In genomic region chr1:91011726-91012125, GRCh38 we compare ENCODE assay signal across 13 cellular contexts. TPM values are rescaled to one million over a fixed set of nuclear protein-coding genes. Genes with fewer than 3 reads are reported as not detected.
DNase-seq lines count a peak whose midpoint lies in the region; ATAC-seq, FAIRE-seq and TF ChIP-seq lines count a peak whose summit lies in the region.
"Had no signal": no experiment of that assay in that cellular context is flagged by ENCODE, and none has a peak within 500 bp of the region (broad histone marks: within the 10 kb centered on the region; RNA-seq: fewer than 3 reads in every experiment).

No MANE protein-coding gene starts in this region.

- no peak overlapping the region for H2AFZ ChIP-seq in astrocyte (ENCODE audit: low read depth, low read length)

- peak; percentile 78 to 93 (median 85) for ATAC-seq in heart left ventricle
- peak; percentile 72 to 75 for ATAC-seq in right cardiac atrium
- peak; percentile 50 for ATAC-seq in upper lobe of right lung
- no peak for ATAC-seq in GM18870 (IDR thresholded peaks at IDR 0.05; ENCODE audit: unreplicated experiment)
- ATAC-seq in GM19328 (IDR thresholded peaks at IDR 0.05; ENCODE audit: unreplicated experiment): no peak
- no peak for ATAC-seq in HG02588 (IDR thresholded peaks at IDR 0.05; ENCODE audit: unreplicated experiment)

- H3K4me1 ChIP-seq in heart left ventricle: peaks cover 7 to 77% (median 43%) of the 10 kb centered on the region in 12 donors
- peaks cover 80% of the 10 kb centered on the region for H3K4me1 ChIP-seq in left ventricle myocardium inferior
- no peaks in the 10 kb centered on the region for H3K4me1 ChIP-seq in astrocyte (ENCODE audit: insufficient read depth, low read length)
- peaks cover 2% of the 10 kb centered on the region for H3K4me1 ChIP-seq in right cardiac atrium (ENCODE audit: control insufficient read depth, insufficient read depth, low read length)
- H3K4me1 ChIP-seq in upper lobe of right lung: peaks cover 40% of the 10 kb centered on the region

- peaks cover 32% of the 10 kb centered on the region for H3K4me1 Mint-ChIP-seq in astrocyte (ENCODE audit: low read depth, unreplicated experiment)

- 0 to 5% (median 3%) methylated on average over 1 of the region's 1 CpG for WGBS in heart left ventricle, 4 donors
- WGBS in right cardiac atrium: 1% methylated on average over 1 of the region's 1 CpG

- no peak for DNase-seq in heart left ventricle
- no peak for DNase-seq in left ventricle myocardium inferior
- peak; percentile 67 for DNase-seq in astrocyte (ENCODE audit: low read depth)
- DNase-seq in right cardiac atrium: no peak
- DNase-seq in upper lobe of right lung: no peak
- DNase-seq: activated CD4-positive, alpha-beta T cell treated with anti-CD3 and anti-CD28 coated beads, Interleukin-2, amount 50 U/mL, for 48 hours; right lobe of liver had no signal

- H3K4me3 ChIP-seq in heart left ventricle: no peak overlapping the region
- no peak overlapping the region for H3K4me3 ChIP-seq in left ventricle myocardium inferior
- H3K4me3 ChIP-seq in astrocyte (ENCODE audit: insufficient read depth, low read depth, low read length): no peak overlapping the region
- no peak overlapping the region for H3K4me3 ChIP-seq in right cardiac atrium (ENCODE audit: low read length)
- no peak overlapping the region for H3K4me3 ChIP-seq in upper lobe of right lung
- H3K4me3 ChIP-seq: BLaER1 treated with 17β-estradiol and CSF1 and Interleukin-3, amounts not matched to agents 10 nM and 100 nM; cardiac muscle cell; right lobe of liver had no signal

- no peaks in the 10 kb centered on the region for H3K27me3 Mint-ChIP-seq in astrocyte (ENCODE audit: low read depth, unreplicated experiment)
- H3K27me3 Mint-ChIP-seq: stimulated activated naive CD8-positive, alpha-beta T cell treated with anti-CD3 and anti-CD28 coated beads, Interleukin-15, Interleukin-2, amounts not matched to agents 100 ng/mL and 50 ng/mL, for 24 hours had no signal

- H3K4me3 Mint-ChIP-seq in astrocyte (ENCODE audit: unreplicated experiment): no peak overlapping the region
- H3K4me3 Mint-ChIP-seq: stimulated activated naive CD8-positive, alpha-beta T cell treated with anti-CD3 and anti-CD28 coated beads, Interleukin-15, Interleukin-2, amounts not matched to agents 100 ng/mL and 50 ng/mL, for 24 hours had no signal

- no peak for TF ChIP-seq POLR2A in heart left ventricle (IDR thresholded peaks at IDR 0.05)

- intact Hi-C loops in heart left ventricle (cut with DNase I): no loop called here
- intact Hi-C loops in left ventricle myocardium inferior (cut with micrococcal nuclease): no loop called here
- intact Hi-C loops in right cardiac atrium (cut with DNase I): no loop called here
- intact Hi-C loops in upper lobe of right lung (cut with DNase I): no loop called here

- no peak overlapping the region for H3K4me2 ChIP-seq in astrocyte (ENCODE audit: low read length)

- H3K27me3 ChIP-seq in heart left ventricle: no peaks in the 10 kb centered on the region
- H3K27me3 ChIP-seq in left ventricle myocardium inferior (ENCODE audit: low read depth): no peaks in the 10 kb centered on the region
- H3K27me3 ChIP-seq in astrocyte (ENCODE audit: insufficient read depth, low read length): no peaks in the 10 kb centered on the region
- no peaks in the 10 kb centered on the region for H3K27me3 ChIP-seq in right cardiac atrium (ENCODE audit: control insufficient read depth, insufficient read depth)
- H3K27me3 ChIP-seq in upper lobe of right lung: no peaks in the 10 kb centered on the region
- H3K27me3 ChIP-seq: BLaER1 treated with 17β-estradiol and CSF1 and Interleukin-3, amounts not matched to agents 10 nM and 100 nM; cardiac muscle cell; right lobe of liver had no signal

- peaks cover 2% of the 10 kb centered on the region for H3K36me3 Mint-ChIP-seq in astrocyte (ENCODE audit: low read depth, unreplicated experiment)

- no peaks in the 10 kb centered on the region for H3K9me3 Mint-ChIP-seq in astrocyte (ENCODE audit: unreplicated experiment)

- H3K27ac ChIP-seq in heart left ventricle: peak overlapping the region in 1 of 12 donors; percentile 50
- H3K27ac ChIP-seq in left ventricle myocardium inferior (replicated peaks): no peak overlapping the region
- H3K27ac ChIP-seq in astrocyte (ENCODE audit: low read depth, low read length): no peak overlapping the region
- no peak overlapping the region for H3K27ac ChIP-seq in right cardiac atrium (ENCODE audit: low read length)
- no peak overlapping the region for H3K27ac ChIP-seq in upper lobe of right lung
- H3K27ac ChIP-seq: BLaER1 treated with 17β-estradiol and CSF1 and Interleukin-3, amounts not matched to agents 10 nM and 100 nM; cardiac muscle cell; right lobe of liver had no signal

- TF ChIP-seq CTCF in heart left ventricle (IDR thresholded peaks at IDR 0.05) (no peak), left ventricle myocardium inferior (IDR thresholded peaks at IDR 0.05; ENCODE audit: borderline replicate concordance) (no peak), astrocyte (IDR thresholded peaks at IDR 0.05; ENCODE audit: insufficient read depth, low read depth, low read length) (no peak), upper lobe of right lung (IDR thresholded peaks at IDR 0.05) (no peak)

- peaks cover 100% of the 10 kb centered on the region for H3K79me2 ChIP-seq in astrocyte (ENCODE audit: insufficient read depth, low read length)

- H3K9me3 ChIP-seq in heart left ventricle (no peaks in the 10 kb centered on the region), left ventricle myocardium inferior (replicated peaks) (no peaks in the 10 kb centered on the region), astrocyte (ENCODE audit: insufficient read depth, low read depth, low read length) (no peaks in the 10 kb centered on the region), right cardiac atrium (ENCODE audit: control insufficient read depth, low read length) (no peaks in the 10 kb centered on the region), upper lobe of right lung (no peaks in the 10 kb centered on the region)
- H3K9me3 ChIP-seq: right lobe of liver had no signal

- H3K9ac ChIP-seq in astrocyte (ENCODE audit: low read length): no peak overlapping the region
- H3K9ac ChIP-seq: BLaER1 treated with 17β-estradiol and CSF1 and Interleukin-3, amounts not matched to agents 10 nM and 100 nM had no signal

- no peaks in the 10 kb centered on the region for H3K36me3 ChIP-seq in heart left ventricle
- no peaks in the 10 kb centered on the region for H3K36me3 ChIP-seq in left ventricle myocardium inferior
- no peaks in the 10 kb centered on the region for H3K36me3 ChIP-seq in astrocyte (ENCODE audit: insufficient read depth, low read length)
- no peaks in the 10 kb centered on the region for H3K36me3 ChIP-seq in upper lobe of right lung
- H3K36me3 ChIP-seq: cardiac muscle cell, right lobe of liver had no signal

- no peak for FAIRE-seq in astrocyte (lab: Jason Lieb, UNC)

- H3K27ac Mint-ChIP-seq in astrocyte (ENCODE audit: unreplicated experiment): no peak overlapping the region
- H3K27ac Mint-ChIP-seq: stimulated activated naive CD8-positive, alpha-beta T cell treated with anti-CD3 and anti-CD28 coated beads, Interleukin-15, Interleukin-2, amounts not matched to agents 100 ng/mL and 50 ng/mL, for 24 hours had no signal

- peaks cover 88% of the 10 kb centered on the region for H4K20me1 ChIP-seq in astrocyte (ENCODE audit: insufficient read depth, low read length)

RNA-seq across cellular contexts. Expression of gene ZNF644, which starts 10.1 kb away (rescaled TPM):
- total RNA-seq in heart left ventricle (10 to 100 TPM; 23.1 to 46.6 (median 33.9) TPM), left ventricle myocardium inferior (23.3 TPM), astrocyte (65.5 and 76.5 TPM in 2 replicates), right cardiac atrium (10 to 100 TPM; 33.0 to 44.7 (median 36.1) TPM), upper lobe of right lung (51.9 TPM)
- polyA plus RNA-seq in heart left ventricle (10 to 100 TPM; 15.2 to 16.2 TPM), right cardiac atrium (16.7 TPM)

Comparison
In these comparisons a context has a peak if more than half of its experiments do, and no peak if none do; other contexts are left out.
1. ATAC-seq: peak in heart left ventricle (4 of 4), right cardiac atrium (2 of 2) and upper lobe of right lung (single experiment); none in GM18870 (single experiment), GM19328 (single experiment) and HG02588 (single experiment).